ENCODE assay signal across 11 cellular contexts in genomic region chr12:92123780-92124707, GRCh38. TPM values are rescaled to one million over a fixed set of nuclear protein-coding genes. Genes with fewer than 3 reads are reported as not detected.
DNase-seq lines count a peak whose midpoint lies in the region; ATAC-seq and TF ChIP-seq lines count a peak whose summit lies in the region.
"Had no signal": no experiment of that assay in that cellular context is flagged by ENCODE, and none has a peak within 500 bp of the region (broad histone marks: within the 10 kb centered on the region; RNA-seq: fewer than 3 reads in every experiment).

No MANE protein-coding gene starts in this region.

- 76% methylated on average over 2 of the region's 2 CpGs for WGBS in esophagus muscularis mucosa

- peaks cover 0 to 12% (median 7%) of the 10 kb centered on the region in 4 donors for H3K4me1 ChIP-seq in esophagus muscularis mucosa

- H3K4me3 Mint-ChIP-seq in activated CD4-positive, alpha-beta T cell treated with anti-CD3 and anti-CD28 coated beads, Interleukin-2, amount 10 ng/mL, durations not matched to agents 7 days and 5 days = peak overlapping the region; percentile 26
- no peak overlapping the region for H3K4me3 Mint-ChIP-seq in stimulated activated effector memory CD8-positive, alpha-beta T cell treated with anti-CD3 and anti-CD28 coated beads, Interleukin-12 subunit alpha, Interleukin-12 subunit beta, amount 100 ng/mL, for 72 hours
- H3K4me3 Mint-ChIP-seq: HFFc6 had no signal

- H3K4me1 Mint-ChIP-seq in activated CD4-positive, alpha-beta T cell treated with anti-CD3 and anti-CD28 coated beads, Interleukin-2, amount 10 ng/mL, durations not matched to agents 7 days and 5 days = peaks cover 48% of the 10 kb centered on the region
- peaks cover 27% of the 10 kb centered on the region for H3K4me1 Mint-ChIP-seq in stimulated activated effector memory CD8-positive, alpha-beta T cell treated with anti-CD3 and anti-CD28 coated beads, Interleukin-12 subunit alpha, Interleukin-12 subunit beta, amount 100 ng/mL, for 72 hours

- no peak overlapping the region for H3K4me3 ChIP-seq in esophagus muscularis mucosa
- H3K4me3 ChIP-seq: ovary had no signal

- no peak for DNase-seq in activated CD4-positive, alpha-beta T cell treated with anti-CD3 and anti-CD28 coated beads, Interleukin-2, amount 10 ng/mL, durations not matched to agents 7 days and 5 days
- DNase-seq in activated CD4-positive, alpha-beta T cell treated with anti-CD3 and anti-CD28 coated beads, Interleukin-2, amount 50 U/mL, for 1 hour = no peak
- DNase-seq in Kasumi-1 (lab: John Stamatoyannopoulos, UW) = peak; percentile 54
- no peak for DNase-seq in activated naive CD4-positive, alpha-beta T cell treated with anti-CD3 and anti-CD28 coated beads, Interleukin-2, amount 50 U/mL, for 72 hours (ENCODE audit: low spot score in 2 of 2)
- no peak for DNase-seq in stimulated activated effector memory CD8-positive, alpha-beta T cell treated with anti-CD3 and anti-CD28 coated beads, Interleukin-12 subunit alpha, Interleukin-12 subunit beta, amount 100 ng/mL, for 72 hours (ENCODE audit: low spot score in 2 of 2)
- DNase-seq in esophagus muscularis mucosa (ENCODE audit: extremely low spot score) = no peak
- no peak for DNase-seq in NCI-H128 (lab: John Stamatoyannopoulos, UW; ENCODE audit: unreplicated experiment)
- DNase-seq in cerebellar cortex (ENCODE audit: low spot score) = no peak
- DNase-seq: HFFc6; ovary; stimulated activated naive CD4-positive, alpha-beta T cell treated with Interleukin-2 at 50 U/mL for 16 hours had no signal

- CTCF ChIA-PET in activated CD4-positive, alpha-beta T cell treated with anti-CD3 and anti-CD28 coated beads, Interleukin-2, amount 10 ng/mL, durations not matched to agents 7 days and 5 days (lab: Charles Lee) = interaction anchor here (1.2 to 1.6 kb wide), 3 partner anchors 13 to 22 kb away, joined by 4 read pairs; partner anchors contain the start of gene BTG1

- TF ChIP-seq CTCF in esophagus muscularis mucosa (IDR thresholded peaks at IDR 0.05) = no peak

- TF ChIP-seq POLR2A in esophagus muscularis mucosa (IDR thresholded peaks at IDR 0.05; ENCODE audit: low read depth) = no peak

- no peak for TF ChIP-seq EP300 in esophagus muscularis mucosa (IDR thresholded peaks at IDR 0.05)

- H3K9me3 ChIP-seq in esophagus muscularis mucosa = peaks cover 0 to 26% (median 6%) of the 10 kb centered on the region in 4 donors

- intact Hi-C loops in esophagus muscularis mucosa (cut with DNase I) = no loop called here

- H3K36me3 Mint-ChIP-seq in activated CD4-positive, alpha-beta T cell treated with anti-CD3 and anti-CD28 coated beads, Interleukin-2, amount 10 ng/mL, durations not matched to agents 7 days and 5 days (ENCODE audit: low read depth) = peaks cover 48% of the 10 kb centered on the region
- H3K36me3 Mint-ChIP-seq in activated naive CD4-positive, alpha-beta T cell treated with anti-CD3 and anti-CD28 coated beads, Interleukin-2, amount 50 U/mL, for 72 hours = peaks cover 32 to 35% of the 10 kb centered on the region in 2 donors
- peaks cover 40% of the 10 kb centered on the region for H3K36me3 Mint-ChIP-seq in stimulated activated effector memory CD8-positive, alpha-beta T cell treated with anti-CD3 and anti-CD28 coated beads, Interleukin-12 subunit alpha, Interleukin-12 subunit beta, amount 100 ng/mL, for 72 hours

- ATAC-seq in activated naive CD4-positive, alpha-beta T cell treated with anti-CD3 and anti-CD28 coated beads, Interleukin-2, amount 50 U/mL, for 72 hours = peak; percentile 23 to 44
- no peak for ATAC-seq in stimulated activated effector memory CD8-positive, alpha-beta T cell treated with anti-CD3 and anti-CD28 coated beads, Interleukin-12 subunit alpha, Interleukin-12 subunit beta, amount 100 ng/mL, for 72 hours

- POLR2A ChIA-PET in activated CD4-positive, alpha-beta T cell treated with anti-CD3 and anti-CD28 coated beads, Interleukin-2, amount 10 ng/mL, durations not matched to agents 7 days and 5 days (lab: Charles Lee) = interaction anchor here (0.6 kb wide), 1 partner anchor 11 kb away, joined by 4 read pairs; no protein-coding TSS in a partner anchor

- no peaks in the 10 kb centered on the region for H3K27me3 ChIP-seq in esophagus muscularis mucosa
- H3K27me3 ChIP-seq: ovary had no signal

- H3K36me3 ChIP-seq in esophagus muscularis mucosa = peaks cover 0 to 3% (median 0%) of the 10 kb centered on the region in 4 donors
- H3K36me3 ChIP-seq: ovary had no signal

- no peak overlapping the region for H3K27ac ChIP-seq in esophagus muscularis mucosa (replicated peaks in 1 of 4)
- H3K27ac ChIP-seq: ovary had no signal

- H3K27me3 Mint-ChIP-seq in activated CD4-positive, alpha-beta T cell treated with anti-CD3 and anti-CD28 coated beads, Interleukin-2, amount 10 ng/mL, durations not matched to agents 7 days and 5 days = no peaks in the 10 kb centered on the region

- H3K27ac Mint-ChIP-seq in activated CD4-positive, alpha-beta T cell treated with anti-CD3 and anti-CD28 coated beads, Interleukin-2, amount 10 ng/mL, durations not matched to agents 7 days and 5 days = peak overlapping the region; percentile 71
- peak overlapping the region; percentile 92 to 93 for H3K27ac Mint-ChIP-seq in activated naive CD4-positive, alpha-beta T cell treated with anti-CD3 and anti-CD28 coated beads, Interleukin-2, amount 50 U/mL, for 72 hours
- H3K27ac Mint-ChIP-seq in stimulated activated effector memory CD8-positive, alpha-beta T cell treated with anti-CD3 and anti-CD28 coated beads, Interleukin-12 subunit alpha, Interleukin-12 subunit beta, amount 100 ng/mL, for 72 hours = peak overlapping the region; percentile 75
- H3K27ac Mint-ChIP-seq: HFFc6 had no signal

- peaks cover 15% of the 10 kb centered on the region for H3K9me3 Mint-ChIP-seq in activated CD4-positive, alpha-beta T cell treated with anti-CD3 and anti-CD28 coated beads, Interleukin-2, amount 10 ng/mL, durations not matched to agents 7 days and 5 days
- peaks cover 8 to 12% of the 10 kb centered on the region in 2 donors for H3K9me3 Mint-ChIP-seq in activated naive CD4-positive, alpha-beta T cell treated with anti-CD3 and anti-CD28 coated beads, Interleukin-2, amount 50 U/mL, for 72 hours
- H3K9me3 Mint-ChIP-seq in stimulated activated effector memory CD8-positive, alpha-beta T cell treated with anti-CD3 and anti-CD28 coated beads, Interleukin-12 subunit alpha, Interleukin-12 subunit beta, amount 100 ng/mL, for 72 hours = peaks cover 9% of the 10 kb centered on the region

RNA-seq across cellular contexts. Expression of gene BTG1, which starts 21.6 kb away (rescaled TPM):
- 100 to 1,000 TPM; 102 to 133 TPM for total RNA-seq in activated CD4-positive, alpha-beta T cell treated with anti-CD3 and anti-CD28 coated beads, Interleukin-2, amount 10 ng/mL, durations not matched to agents 7 days and 5 days
- total RNA-seq in activated naive CD4-positive, alpha-beta T cell treated with anti-CD3 and anti-CD28 coated beads, Interleukin-2, amount 50 U/mL, for 72 hours = 100 to 1,000 TPM; 158 to 266 TPM
- total RNA-seq in esophagus muscularis mucosa = 10 to 100 TPM; 40.6 to 66.4 (median 43.1) TPM

Comparison
In these comparisons a context has a peak if more than half of its experiments do, and no peak if none do; other contexts are left out.
1. DNase-seq: peak in Kasumi-1 (2 of 2); none in activated CD4-positive, alpha-beta T cell treated with anti-CD3 and anti-CD28 coated beads, Interleukin-2, amount 10 ng/mL, durations not matched to agents 7 days and 5 days (single experiment), activated CD4-positive, alpha-beta T cell treated with anti-CD3 and anti-CD28 coated beads, Interleukin-2, amount 50 U/mL, for 1 hour (single experiment), activated naive CD4-positive, alpha-beta T cell treated with anti-CD3 and anti-CD28 coated beads, Interleukin-2, amount 50 U/mL, for 72 hours (0 of 2), stimulated activated effector memory CD8-positive, alpha-beta T cell treated with anti-CD3 and anti-CD28 coated beads, Interleukin-12 subunit alpha, Interleukin-12 subunit beta, amount 100 ng/mL, for 72 hours (0 of 2), esophagus muscularis mucosa (single experiment), NCI-H128 (single experiment) and cerebellar cortex (single experiment).
2. Peak in every context shown above with its lines, with median percentiles within 50 percentile points of each other: H3K27ac Mint-ChIP-seq.